ENCODE assay signal across 1 cellular context in the genomic region with DNA sequence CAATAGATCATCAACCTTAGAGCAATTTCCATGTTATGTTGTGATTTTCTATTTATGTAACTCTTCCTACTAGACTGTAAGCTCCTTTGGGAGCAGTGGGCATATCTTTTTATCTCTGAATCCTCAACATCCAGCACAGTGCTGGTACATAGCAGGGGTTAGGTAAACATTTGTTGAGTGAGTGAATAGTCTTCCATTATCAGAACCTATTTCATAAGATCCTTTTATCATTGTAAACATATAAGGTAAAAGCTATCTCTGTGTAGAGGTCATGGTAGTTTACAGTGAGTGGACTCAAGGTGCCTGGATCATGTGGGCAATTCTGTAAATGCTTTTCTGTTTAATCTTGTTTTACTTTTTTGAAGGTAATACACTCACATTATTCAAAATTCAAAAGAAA.
TF ChIP-seq lines count a peak whose summit lies in the region.

No MANE protein-coding gene starts in this region.

TF ChIP-seq in HepG2, 621 proteins besides CTCF, POLR2A, EP300 and RAD21 (continued from another document and continues in another):
- TF ChIP-seq, protein P1, sequence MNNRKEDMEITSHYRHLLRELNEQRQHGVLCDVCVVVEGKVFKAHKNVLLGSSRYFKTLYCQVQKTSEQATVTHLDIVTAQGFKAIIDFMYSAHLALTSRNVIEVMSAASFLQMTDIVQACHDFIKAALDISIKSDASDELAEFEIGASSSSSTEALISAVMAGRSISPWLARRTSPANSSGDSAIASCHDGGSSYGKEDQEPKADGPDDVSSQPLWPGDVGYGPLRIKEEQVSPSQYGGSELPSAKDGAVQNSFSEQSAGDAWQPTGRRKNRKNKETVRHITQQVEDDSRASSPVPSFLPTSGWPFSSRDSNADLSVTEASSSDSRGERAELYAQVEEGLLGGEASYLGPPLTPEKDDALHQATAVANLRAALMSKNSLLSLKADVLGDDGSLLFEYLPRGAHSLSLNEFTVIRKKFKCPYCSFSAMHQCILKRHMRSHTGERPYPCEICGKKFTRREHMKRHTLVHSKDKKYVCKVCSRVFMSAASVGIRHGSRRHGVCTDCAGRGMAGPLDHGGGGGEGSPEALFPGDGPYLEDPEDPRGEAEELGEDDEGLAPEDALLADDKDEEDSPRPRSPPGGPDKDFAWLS (CRISPR knock-in tag; IDR thresholded peaks at IDR 0.05; ENCODE audit: borderline replicate concordance) = no peak
- no peak for TF ChIP-seq ZNF75D (CRISPR knock-in tag; IDR thresholded peaks at IDR 0.05; ENCODE audit: borderline replicate concordance)
- TF ChIP-seq, protein P2, sequence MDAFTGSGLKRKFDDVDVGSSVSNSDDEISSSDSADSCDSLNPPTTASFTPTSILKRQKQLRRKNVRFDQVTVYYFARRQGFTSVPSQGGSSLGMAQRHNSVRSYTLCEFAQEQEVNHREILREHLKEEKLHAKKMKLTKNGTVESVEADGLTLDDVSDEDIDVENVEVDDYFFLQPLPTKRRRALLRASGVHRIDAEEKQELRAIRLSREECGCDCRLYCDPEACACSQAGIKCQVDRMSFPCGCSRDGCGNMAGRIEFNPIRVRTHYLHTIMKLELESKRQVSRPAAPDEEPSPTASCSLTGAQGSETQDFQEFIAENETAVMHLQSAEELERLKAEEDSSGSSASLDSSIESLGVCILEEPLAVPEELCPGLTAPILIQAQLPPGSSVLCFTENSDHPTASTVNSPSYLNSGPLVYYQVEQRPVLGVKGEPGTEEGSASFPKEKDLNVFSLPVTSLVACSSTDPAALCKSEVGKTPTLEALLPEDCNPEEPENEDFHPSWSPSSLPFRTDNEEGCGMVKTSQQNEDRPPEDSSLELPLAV (CRISPR knock-in tag; conservative IDR thresholded peaks at IDR 0.05; ENCODE audit: low read depth) = no peak
- no peak for TF ChIP-seq SUZ12 (IDR thresholded peaks at IDR 0.05; ENCODE audit: low read depth, low read length)
- no peak for TF ChIP-seq PHF8 (CRISPR knock-in tag; IDR thresholded peaks at IDR 0.05)
- peak; percentile 88 for TF ChIP-seq HOXD1 (CRISPR knock-in tag; IDR thresholded peaks at IDR 0.05)
- no peak for TF ChIP-seq ZNF558 (CRISPR knock-in tag; IDR thresholded peaks at IDR 0.05; ENCODE audit: borderline replicate concordance)
- TF ChIP-seq, protein P3, sequence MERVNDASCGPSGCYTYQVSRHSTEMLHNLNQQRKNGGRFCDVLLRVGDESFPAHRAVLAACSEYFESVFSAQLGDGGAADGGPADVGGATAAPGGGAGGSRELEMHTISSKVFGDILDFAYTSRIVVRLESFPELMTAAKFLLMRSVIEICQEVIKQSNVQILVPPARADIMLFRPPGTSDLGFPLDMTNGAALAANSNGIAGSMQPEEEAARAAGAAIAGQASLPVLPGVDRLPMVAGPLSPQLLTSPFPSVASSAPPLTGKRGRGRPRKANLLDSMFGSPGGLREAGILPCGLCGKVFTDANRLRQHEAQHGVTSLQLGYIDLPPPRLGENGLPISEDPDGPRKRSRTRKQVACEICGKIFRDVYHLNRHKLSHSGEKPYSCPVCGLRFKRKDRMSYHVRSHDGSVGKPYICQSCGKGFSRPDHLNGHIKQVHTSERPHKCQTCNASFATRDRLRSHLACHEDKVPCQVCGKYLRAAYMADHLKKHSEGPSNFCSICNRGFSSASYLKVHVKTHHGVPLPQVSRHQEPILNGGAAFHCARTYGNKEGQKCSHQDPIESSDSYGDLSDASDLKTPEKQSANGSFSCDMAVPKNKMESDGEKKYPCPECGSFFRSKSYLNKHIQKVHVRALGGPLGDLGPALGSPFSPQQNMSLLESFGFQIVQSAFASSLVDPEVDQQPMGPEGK (CRISPR knock-in tag; IDR thresholded peaks at IDR 0.05) = peak; percentile 46; the same call in 1 of the 2 replicates
- no peak for TF ChIP-seq SP2 (CRISPR knock-in tag; IDR thresholded peaks at IDR 0.05)
- no peak for TF ChIP-seq ZNF549 (CRISPR knock-in tag; IDR thresholded peaks at IDR 0.05)
- no peak for TF ChIP-seq TMF1 (CRISPR knock-in tag; IDR thresholded peaks at IDR 0.05; ENCODE audit: low read depth)
- peak; percentile 79; the same call in 1 of the 2 replicates for TF ChIP-seq TBX2 (CRISPR knock-in tag; IDR thresholded peaks at IDR 0.05; ENCODE audit: borderline replicate concordance)
- TF ChIP-seq ZNF251 (CRISPR knock-in tag; IDR thresholded peaks at IDR 0.05) = no peak
- peak; percentile 83; the same call in 1 of the 2 replicates for TF ChIP-seq ZKSCAN8 (CRISPR knock-in tag; IDR thresholded peaks at IDR 0.05; ENCODE audit: borderline replicate concordance)
- TF ChIP-seq AKAP8 (CRISPR knock-in tag; IDR thresholded peaks at IDR 0.05) = peak; percentile 69; the same call in 1 of the 2 replicates
- peak; percentile 64; the same call in 1 of the 2 replicates for TF ChIP-seq ZNF12 (CRISPR knock-in tag; IDR thresholded peaks at IDR 0.05)
- TF ChIP-seq ZNF839 (CRISPR knock-in tag; IDR thresholded peaks at IDR 0.05; ENCODE audit: borderline replicate concordance) = no peak
- TF ChIP-seq RAD51 (IDR thresholded peaks at IDR 0.05; ENCODE audit: borderline replicate concordance) = no peak
- no peak for TF ChIP-seq ZNF33A (CRISPR knock-in tag; IDR thresholded peaks at IDR 0.05; ENCODE audit: borderline replicate concordance)
- no peak for TF ChIP-seq ZNF547 (CRISPR knock-in tag; IDR thresholded peaks at IDR 0.05)
- no peak for TF ChIP-seq CBX5 (CRISPR knock-in tag; IDR thresholded peaks at IDR 0.05; ENCODE audit: borderline replicate concordance)
- 0 out of 2 replicates have a peak, but pooled peaks have one; percentile 52 for TF ChIP-seq PITX1 (CRISPR knock-in tag; IDR thresholded peaks at IDR 0.05)
- TF ChIP-seq ZFP36L2 (CRISPR knock-in tag; IDR thresholded peaks at IDR 0.05) = no peak
- TF ChIP-seq KMT2B (CRISPR knock-in tag; IDR thresholded peaks at IDR 0.05) = 0 out of 2 replicates have a peak, but pooled peaks have one; percentile 32
- no peak for TF ChIP-seq NFATC3 (CRISPR knock-in tag; IDR thresholded peaks at IDR 0.05)
- TF ChIP-seq RELA (CRISPR knock-in tag; IDR thresholded peaks at IDR 0.05) = no peak
- TF ChIP-seq, protein P4, sequence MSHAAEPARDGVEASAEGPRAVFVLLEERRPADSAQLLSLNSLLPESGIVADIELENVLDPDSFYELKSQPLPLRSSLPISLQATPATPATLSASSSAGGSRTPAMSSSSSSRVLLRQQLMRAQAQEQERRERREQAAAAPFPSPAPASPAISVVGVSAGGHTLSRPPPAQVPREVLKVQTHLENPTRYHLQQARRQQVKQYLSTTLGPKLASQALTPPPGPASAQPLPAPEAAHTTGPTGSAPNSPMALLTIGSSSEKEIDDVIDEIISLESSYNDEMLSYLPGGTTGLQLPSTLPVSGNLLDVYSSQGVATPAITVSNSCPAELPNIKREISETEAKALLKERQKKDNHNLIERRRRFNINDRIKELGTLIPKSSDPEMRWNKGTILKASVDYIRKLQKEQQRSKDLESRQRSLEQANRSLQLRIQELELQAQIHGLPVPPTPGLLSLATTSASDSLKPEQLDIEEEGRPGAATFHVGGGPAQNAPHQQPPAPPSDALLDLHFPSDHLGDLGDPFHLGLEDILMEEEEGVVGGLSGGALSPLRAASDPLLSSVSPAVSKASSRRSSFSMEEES (CRISPR knock-in tag; IDR thresholded peaks at IDR 0.05) = peak; percentile 89
- TF ChIP-seq, protein P5, sequence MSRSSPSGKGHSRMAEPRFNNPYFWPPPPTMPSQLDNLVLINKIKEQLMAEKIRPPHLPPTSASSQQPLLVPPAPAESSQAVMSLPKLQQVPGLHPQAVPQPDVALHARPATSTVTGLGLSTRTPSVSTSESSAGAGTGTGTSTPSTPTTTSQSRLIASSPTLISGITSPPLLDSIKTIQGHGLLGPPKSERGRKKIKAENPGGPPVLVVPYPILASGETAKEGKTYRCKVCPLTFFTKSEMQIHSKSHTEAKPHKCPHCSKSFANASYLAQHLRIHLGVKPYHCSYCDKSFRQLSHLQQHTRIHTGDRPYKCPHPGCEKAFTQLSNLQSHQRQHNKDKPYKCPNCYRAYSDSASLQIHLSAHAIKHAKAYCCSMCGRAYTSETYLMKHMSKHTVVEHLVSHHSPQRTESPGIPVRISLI (CRISPR knock-in tag; IDR thresholded peaks at IDR 0.05; ENCODE audit: borderline replicate concordance) = peak; percentile 44; the same call in 1 of the 2 replicates
- TF ChIP-seq HNRNPK (IDR thresholded peaks at IDR 0.05; ENCODE audit: low read depth, low read length, poor library complexity, severe bottlenecking) = no peak
- TF ChIP-seq RARA (CRISPR knock-in tag; IDR thresholded peaks at IDR 0.05) = peak; percentile 99
- peak; percentile 41; the same call in 1 of the 2 replicates for TF ChIP-seq ZNF543 (CRISPR knock-in tag; IDR thresholded peaks at IDR 0.05)
- TF ChIP-seq MEIS1 (CRISPR knock-in tag; IDR thresholded peaks at IDR 0.05; ENCODE audit: borderline replicate concordance) = 0 out of 2 replicates have a peak, but pooled peaks have one; percentile 53
- TF ChIP-seq NCOA2 (CRISPR knock-in tag; IDR thresholded peaks at IDR 0.05) = peak; percentile 97
- no peak for TF ChIP-seq SOX6 (IDR thresholded peaks at IDR 0.05)
- peak; percentile 94 for TF ChIP-seq SOX6 (CRISPR knock-in tag; IDR thresholded peaks at IDR 0.05)
- TF ChIP-seq SSRP1 (CRISPR knock-in tag; IDR thresholded peaks at IDR 0.05) = peak; percentile 88
- peak; percentile 95 for TF ChIP-seq TBX3 (IDR thresholded peaks at IDR 0.05; ENCODE audit: borderline replicate concordance)
- peak; percentile 31; the same call in 1 of the 2 replicates for TF ChIP-seq LCORL (IDR thresholded peaks at IDR 0.05)
- no peak for TF ChIP-seq LCORL (CRISPR knock-in tag; IDR thresholded peaks at IDR 0.05)
- no peak for TF ChIP-seq ZBTB1 (CRISPR knock-in tag; IDR thresholded peaks at IDR 0.05; ENCODE audit: borderline replicate concordance)
- TF ChIP-seq ZNF264 (CRISPR knock-in tag; IDR thresholded peaks at IDR 0.05) = 0 out of 2 replicates have a peak, but pooled peaks have one; percentile 50
- TF ChIP-seq, protein P6, sequence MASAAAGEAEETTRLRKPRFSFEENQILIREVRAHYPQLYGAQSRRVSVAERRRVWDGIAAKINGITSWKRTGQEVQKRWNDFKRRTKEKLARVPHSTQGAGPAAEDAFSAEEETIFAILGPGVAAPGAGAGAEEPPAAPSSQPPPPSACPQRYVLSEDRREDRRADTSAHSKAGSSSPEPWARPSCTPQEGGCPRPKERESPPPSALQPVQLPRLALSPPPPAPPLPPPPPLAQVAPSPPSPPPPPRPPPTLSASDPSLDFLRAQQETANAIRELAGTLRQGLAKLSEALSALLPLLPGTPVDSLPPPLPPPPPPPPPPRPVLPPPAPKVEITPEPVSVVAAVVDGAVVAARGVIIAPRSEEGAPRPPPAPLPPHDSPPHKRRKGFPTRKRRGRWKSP (CRISPR knock-in tag; IDR thresholded peaks at IDR 0.05) = peak; percentile 44; the same call in 1 of the 2 replicates
- TF ChIP-seq ZNF703 (CRISPR knock-in tag; IDR thresholded peaks at IDR 0.05; ENCODE audit: borderline replicate concordance) = peak; percentile 91; the same call in 1 of the 2 replicates
- TF ChIP-seq MIXL1 (CRISPR knock-in tag; IDR thresholded peaks at IDR 0.05) = peak; percentile 94
- no peak for TF ChIP-seq NPAS2 (CRISPR knock-in tag; IDR thresholded peaks at IDR 0.05; ENCODE audit: borderline replicate concordance)
- peak; percentile 100 for TF ChIP-seq HMG20A (CRISPR knock-in tag; IDR thresholded peaks at IDR 0.05; ENCODE audit: borderline replicate concordance)
- TF ChIP-seq U2AF2 (IDR thresholded peaks at IDR 0.05; ENCODE audit: low read depth, low read length) = no peak
- no peak for TF ChIP-seq WIZ (CRISPR knock-in tag; IDR thresholded peaks at IDR 0.05)
- peak; percentile 86 for TF ChIP-seq SIX4 (CRISPR knock-in tag; IDR thresholded peaks at IDR 0.05)
- TF ChIP-seq POLR2AphosphoS5 (IDR thresholded peaks at IDR 0.05; ENCODE audit: low read depth, low read length) = no peak
- TF ChIP-seq, protein P7, sequence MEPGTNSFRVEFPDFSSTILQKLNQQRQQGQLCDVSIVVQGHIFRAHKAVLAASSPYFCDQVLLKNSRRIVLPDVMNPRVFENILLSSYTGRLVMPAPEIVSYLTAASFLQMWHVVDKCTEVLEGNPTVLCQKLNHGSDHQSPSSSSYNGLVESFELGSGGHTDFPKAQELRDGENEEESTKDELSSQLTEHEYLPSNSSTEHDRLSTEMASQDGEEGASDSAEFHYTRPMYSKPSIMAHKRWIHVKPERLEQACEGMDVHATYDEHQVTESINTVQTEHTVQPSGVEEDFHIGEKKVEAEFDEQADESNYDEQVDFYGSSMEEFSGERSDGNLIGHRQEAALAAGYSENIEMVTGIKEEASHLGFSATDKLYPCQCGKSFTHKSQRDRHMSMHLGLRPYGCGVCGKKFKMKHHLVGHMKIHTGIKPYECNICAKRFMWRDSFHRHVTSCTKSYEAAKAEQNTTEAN (CRISPR knock-in tag; conservative IDR thresholded peaks at IDR 0.05) = peak; percentile 74; the same call in 1 of the 2 replicates
- peak; percentile 81; the same call in 1 of the 2 replicates for TF ChIP-seq FOXK1 (CRISPR knock-in tag; IDR thresholded peaks at IDR 0.05; ENCODE audit: borderline replicate concordance, low read depth)
- TF ChIP-seq ZSCAN21 (CRISPR knock-in tag; IDR thresholded peaks at IDR 0.05; ENCODE audit: borderline replicate concordance) = 0 out of 2 replicates have a peak, but pooled peaks have one; percentile 36
- peak; percentile 77; the same call in 1 of the 2 replicates for TF ChIP-seq REPIN1 (CRISPR knock-in tag; IDR thresholded peaks at IDR 0.05; ENCODE audit: borderline replicate concordance, low read depth)
- TF ChIP-seq, protein P8, sequence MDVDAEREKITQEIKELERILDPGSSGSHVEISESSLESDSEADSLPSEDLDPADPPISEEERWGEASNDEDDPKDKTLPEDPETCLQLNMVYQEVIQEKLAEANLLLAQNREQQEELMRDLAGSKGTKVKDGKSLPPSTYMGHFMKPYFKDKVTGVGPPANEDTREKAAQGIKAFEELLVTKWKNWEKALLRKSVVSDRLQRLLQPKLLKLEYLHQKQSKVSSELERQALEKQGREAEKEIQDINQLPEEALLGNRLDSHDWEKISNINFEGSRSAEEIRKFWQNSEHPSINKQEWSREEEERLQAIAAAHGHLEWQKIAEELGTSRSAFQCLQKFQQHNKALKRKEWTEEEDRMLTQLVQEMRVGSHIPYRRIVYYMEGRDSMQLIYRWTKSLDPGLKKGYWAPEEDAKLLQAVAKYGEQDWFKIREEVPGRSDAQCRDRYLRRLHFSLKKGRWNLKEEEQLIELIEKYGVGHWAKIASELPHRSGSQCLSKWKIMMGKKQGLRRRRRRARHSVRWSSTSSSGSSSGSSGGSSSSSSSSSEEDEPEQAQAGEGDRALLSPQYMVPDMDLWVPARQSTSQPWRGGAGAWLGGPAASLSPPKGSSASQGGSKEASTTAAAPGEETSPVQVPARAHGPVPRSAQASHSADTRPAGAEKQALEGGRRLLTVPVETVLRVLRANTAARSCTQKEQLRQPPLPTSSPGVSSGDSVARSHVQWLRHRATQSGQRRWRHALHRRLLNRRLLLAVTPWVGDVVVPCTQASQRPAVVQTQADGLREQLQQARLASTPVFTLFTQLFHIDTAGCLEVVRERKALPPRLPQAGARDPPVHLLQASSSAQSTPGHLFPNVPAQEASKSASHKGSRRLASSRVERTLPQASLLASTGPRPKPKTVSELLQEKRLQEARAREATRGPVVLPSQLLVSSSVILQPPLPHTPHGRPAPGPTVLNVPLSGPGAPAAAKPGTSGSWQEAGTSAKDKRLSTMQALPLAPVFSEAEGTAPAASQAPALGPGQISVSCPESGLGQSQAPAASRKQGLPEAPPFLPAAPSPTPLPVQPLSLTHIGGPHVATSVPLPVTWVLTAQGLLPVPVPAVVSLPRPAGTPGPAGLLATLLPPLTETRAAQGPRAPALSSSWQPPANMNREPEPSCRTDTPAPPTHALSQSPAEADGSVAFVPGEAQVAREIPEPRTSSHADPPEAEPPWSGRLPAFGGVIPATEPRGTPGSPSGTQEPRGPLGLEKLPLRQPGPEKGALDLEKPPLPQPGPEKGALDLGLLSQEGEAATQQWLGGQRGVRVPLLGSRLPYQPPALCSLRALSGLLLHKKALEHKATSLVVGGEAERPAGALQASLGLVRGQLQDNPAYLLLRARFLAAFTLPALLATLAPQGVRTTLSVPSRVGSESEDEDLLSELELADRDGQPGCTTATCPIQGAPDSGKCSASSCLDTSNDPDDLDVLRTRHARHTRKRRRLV (CRISPR knock-in tag; IDR thresholded peaks at IDR 0.05) = no peak
